In genomic region chr20:12511499-12511898, GRCh38 we compare ENCODE assay signal across 29 cellular contexts.
"Had no signal": no experiment of that assay in that cellular context is flagged by ENCODE, and none has a peak within 500 bp of the region (broad histone marks: within the 10 kb centered on the region; RNA-seq: fewer than 3 reads in every experiment).

No MANE protein-coding gene starts in this region.

- H3K9me3 Mint-ChIP-seq: dendritic cell treated with granulocyte-macrophage colony-stimulating factor and Interleukin-4, amounts not matched to agents 40 ng/mL and 50 ng/mL, for 4 days; endodermal cell had no signal

- H3K27me3 Mint-ChIP-seq: dendritic cell treated with granulocyte-macrophage colony-stimulating factor and Interleukin-4, amounts not matched to agents 40 ng/mL and 50 ng/mL, for 4 days; effector memory CD8-positive, alpha-beta T cell had no signal

- H3K27me3 ChIP-seq: colonic mucosa, dorsolateral prefrontal cortex, esophagus muscularis mucosa, esophagus squamous epithelium, foreskin keratinocyte, gastrocnemius medialis, gastroesophageal sphincter, heart left ventricle, heart right ventricle had no signal

- DNase-seq: colonic mucosa; cortex of kidney; dermis blood vessel endothelial cell; dorsolateral prefrontal cortex; effector CD4-positive, alpha-beta T cell; effector CD8-positive, alpha-beta T cell; effector memory CD4-positive, alpha-beta T cell; effector memory CD8-positive, alpha-beta T cell; endodermal cell; erythroblast; esophagus squamous epithelium; foreskin fibroblast; foreskin keratinocyte; foreskin melanocyte; gastrocnemius medialis; glutamatergic neuron; head of caudate nucleus; heart left ventricle; heart right ventricle had no signal

- H3K4me3 ChIP-seq: colonic mucosa, coronary artery, dorsolateral prefrontal cortex, esophagus muscularis mucosa, esophagus squamous epithelium, gastrocnemius medialis, gastroesophageal sphincter, heart left ventricle, heart right ventricle had no signal

- H3K4me1 Mint-ChIP-seq: endodermal cell had no signal

- H3K36me3 ChIP-seq: colonic mucosa, esophagus muscularis mucosa, esophagus squamous epithelium, gastrocnemius medialis, gastroesophageal sphincter, heart left ventricle, heart right ventricle had no signal

- H3K9me3 ChIP-seq: colonic mucosa, esophagus muscularis mucosa, esophagus squamous epithelium, gastrocnemius medialis, gastroesophageal sphincter, heart left ventricle had no signal

- FAIRE-seq: colon, endometrium, endothelial cell of umbilical vein, frontal cortex had no signal

- H3K27ac Mint-ChIP-seq: dendritic cell treated with granulocyte-macrophage colony-stimulating factor and Interleukin-4, amounts not matched to agents 40 ng/mL and 50 ng/mL, for 4 days; effector memory CD8-positive, alpha-beta T cell; endodermal cell had no signal

- H3K4me1 ChIP-seq: colonic mucosa, esophagus muscularis mucosa, esophagus squamous epithelium, foreskin keratinocyte, gastrocnemius medialis, gastroesophageal sphincter, heart left ventricle, heart right ventricle had no signal

- ATAC-seq: effector memory CD8-positive, alpha-beta T cell; esophagus mucosa; foreskin keratinocyte; gastrocnemius medialis; gastroesophageal sphincter; heart left ventricle; heart right ventricle had no signal

- H3K27ac ChIP-seq: colonic mucosa, coronary artery, dorsolateral prefrontal cortex, epithelial cell of prostate, esophagus muscularis mucosa, esophagus squamous epithelium, foreskin keratinocyte, gastrocnemius medialis, gastroesophageal sphincter, heart left ventricle, heart right ventricle had no signal

- H3K4me3 Mint-ChIP-seq: dendritic cell treated with granulocyte-macrophage colony-stimulating factor and Interleukin-4, amounts not matched to agents 40 ng/mL and 50 ng/mL, for 4 days; effector memory CD8-positive, alpha-beta T cell; endodermal cell had no signal
